In genomic region chr10:17237163-17237562, GRCh38 we compare ENCODE assay signal across 16 cellular contexts.
"Had no signal": no experiment of that assay in that cellular context is flagged by ENCODE, and none has a peak within 500 bp of the region (broad histone marks: within the 10 kb centered on the region; RNA-seq: fewer than 3 reads in every experiment).

No MANE protein-coding gene starts in this region.

- H3K36me3 ChIP-seq: colonic mucosa had no signal

- H3K9me3 ChIP-seq: colonic mucosa, esophagus squamous epithelium, pancreas, sigmoid colon, thyroid gland had no signal

- H3K27ac ChIP-seq: cardiac muscle cell, colonic mucosa, esophagus squamous epithelium, foreskin keratinocyte, pancreas, sigmoid colon had no signal

- H3K27me3 ChIP-seq: cardiac muscle cell, colonic mucosa, esophagus squamous epithelium, foreskin keratinocyte, pancreas, sigmoid colon, thyroid gland had no signal

- ATAC-seq: activated T-helper 17 cell treated with anti-CD3 and anti-CD28 coated beads, Interleukin-2, amount 50 U/mL, for 72 hours; natural killer cell treated with Interleukin-12 subunit alpha and Interleukin-12 subunit beta and Interleukin-15 and Interleukin-18, amount 100 ng/mL, for 72 hours; pancreas had no signal

- H3K27me3 Mint-ChIP-seq: activated T-helper 17 cell treated with anti-CD3 and anti-CD28 coated beads, Interleukin-2, amount 50 U/mL, for 72 hours; natural killer cell treated with Interleukin-12 subunit alpha and Interleukin-12 subunit beta and Interleukin-15 and Interleukin-18, amount 100 ng/mL, for 72 hours had no signal

- H3K4me3 ChIP-seq: cardiac muscle cell, colonic mucosa, esophagus squamous epithelium, pancreas, sigmoid colon, thyroid gland had no signal

- H3K4me3 Mint-ChIP-seq: activated T-helper 17 cell treated with anti-CD3 and anti-CD28 coated beads, Interleukin-2, amount 50 U/mL, for 72 hours; natural killer cell treated with Interleukin-12 subunit alpha and Interleukin-12 subunit beta and Interleukin-15 and Interleukin-18, amount 100 ng/mL, for 72 hours had no signal

- DNase-seq: activated CD4-positive, CD25-positive, alpha-beta regulatory T cell treated with anti-CD3 and anti-CD28 coated beads, Interleukin-2, amount 50 U/mL, for 72 hours; activated naive CD4-positive, alpha-beta T cell treated with Interleukin-2 at 50 U/mL for 16 hours; activated T-cell treated with anti-CD3 and anti-CD28 coated beads for 4 hours; aorta; colonic mucosa; esophagus squamous epithelium; foreskin keratinocyte; mesendoderm; pancreas; sigmoid colon; stimulated activated CD4-positive, alpha-beta T cell treated with anti-CD3 and anti-CD28 coated beads, Interleukin-12 subunit alpha, Interleukin-12 subunit beta, amount 100 ng/mL, for 4 hours; stimulated activated CD4-positive, alpha-beta T cell treated with anti-CD3 and anti-CD28 coated beads, Interleukin-2, amount 100 ng/mL, for 24 hours; thyroid gland had no signal

- H3K9me3 Mint-ChIP-seq: activated T-helper 17 cell treated with anti-CD3 and anti-CD28 coated beads, Interleukin-2, amount 50 U/mL, for 72 hours; natural killer cell treated with Interleukin-12 subunit alpha and Interleukin-12 subunit beta and Interleukin-15 and Interleukin-18, amount 100 ng/mL, for 72 hours had no signal
